In genomic region chr5:144187699-144188294, GRCh38 we compare ENCODE assay signal across 8 cellular contexts. TPM values are rescaled to one million over a fixed set of nuclear protein-coding genes. Genes with fewer than 3 reads are reported as not detected.
A peak's percentile ranks its signal among the peaks of the same experiment; 100 is the strongest.
DNase-seq lines count a peak whose midpoint lies in the region; ATAC-seq and TF ChIP-seq lines count a peak whose summit lies in the region.

No MANE protein-coding gene starts in this region.

- no peaks in the 10 kb centered on the region for H3K36me3 Mint-ChIP-seq in activated T-helper 17 cell treated with anti-CD3 and anti-CD28 coated beads, Interleukin-2, amount 50 U/mL, for 72 hours (ENCODE audit: low read depth)

- no peak for TF ChIP-seq POLR2A in Peyer's patch (IDR thresholded peaks at IDR 0.05)

- H3K4me3 ChIP-seq in Peyer's patch (no peak overlapping the region), hepatocyte (no peak overlapping the region)

- H3K9me3 ChIP-seq in Peyer's patch, result no peaks in the 10 kb centered on the region
- no peaks in the 10 kb centered on the region for H3K9me3 ChIP-seq in hepatocyte (ENCODE audit: low read depth)

- 7% methylated on average over 2 of the region's 2 CpGs for WGBS in hepatocyte (ENCODE audit: low lambda C conversion rate, missing lambda C conversion rate)

- no peaks in the 10 kb centered on the region for H3K27me3 Mint-ChIP-seq in activated T-helper 17 cell treated with anti-CD3 and anti-CD28 coated beads, Interleukin-2, amount 50 U/mL, for 72 hours

- H3K9me3 Mint-ChIP-seq in activated T-helper 17 cell treated with anti-CD3 and anti-CD28 coated beads, Interleukin-2, amount 50 U/mL, for 72 hours, result no peaks in the 10 kb centered on the region

- no peaks in the 10 kb centered on the region for H3K79me2 ChIP-seq in hepatocyte

- H3K9me2 ChIP-seq in hepatocyte (replicated peaks; ENCODE audit: insufficient read depth), result no peaks in the 10 kb centered on the region

- H3K4me1 ChIP-seq in Peyer's patch, result peaks cover 0 to 29% (median 10%) of the 10 kb centered on the region in 4 donors
- peaks cover 26% of the 10 kb centered on the region for H3K4me1 ChIP-seq in hepatocyte (ENCODE audit: insufficient read depth)

- no peak overlapping the region for H3K4me3 Mint-ChIP-seq in activated T-helper 17 cell treated with anti-CD3 and anti-CD28 coated beads, Interleukin-2, amount 50 U/mL, for 72 hours

- H3K36me3 ChIP-seq in Peyer's patch (no peaks in the 10 kb centered on the region), hepatocyte (replicated peaks; ENCODE audit: insufficient read depth, low read depth) (no peaks in the 10 kb centered on the region)

- DNase-seq in AML-193 (lab: John Stamatoyannopoulos, UW) (peak; percentile 81), Peyer's patch (peak in 2 of 3 donors; percentile 95), hepatocyte (ENCODE audit: low spot score) (peak; percentile 72), C1 segment of cervical spinal cord (lab: John Stamatoyannopoulos, UW) (no peak)
- DNase-seq in stimulated activated CD8-positive, alpha-beta memory T cell treated with anti-CD3 and anti-CD28 coated beads, Interleukin-15, amount 100 ng/mL, for 4 hours (ENCODE audit: low read depth in 2 of 2), result peak; percentile 49 to 68

- H3K4me1 Mint-ChIP-seq in activated T-helper 17 cell treated with anti-CD3 and anti-CD28 coated beads, Interleukin-2, amount 50 U/mL, for 72 hours, result peaks cover 30% of the 10 kb centered on the region

- no peak overlapping the region for H3K27ac Mint-ChIP-seq in activated T-helper 17 cell treated with anti-CD3 and anti-CD28 coated beads, Interleukin-2, amount 50 U/mL, for 72 hours

- ATAC-seq in GM19035 (IDR thresholded peaks at IDR 0.05; ENCODE audit: unreplicated experiment), result peak; percentile 66
- peak; percentile 80 for ATAC-seq in HG03342 (IDR thresholded peaks at IDR 0.05; ENCODE audit: unreplicated experiment)
- peak; percentile 28 for ATAC-seq in activated T-helper 17 cell treated with anti-CD3 and anti-CD28 coated beads, Interleukin-2, amount 50 U/mL, for 72 hours (replicated peaks)

- H3K27ac ChIP-seq in Peyer's patch (peak overlapping the region; percentile 44 to 66 (median 54)), hepatocyte (peak overlapping the region; percentile 69)

- TF ChIP-seq CTCF in Peyer's patch (IDR thresholded peaks at IDR 0.05) (no peak), hepatocyte (IDR thresholded peaks at IDR 0.05; ENCODE audit: poor library complexity) (no peak)

- no peak overlapping the region for H3K4me2 ChIP-seq in hepatocyte

- no peaks in the 10 kb centered on the region for H4K20me1 ChIP-seq in hepatocyte (ENCODE audit: insufficient read depth, poor library complexity, severe bottlenecking)

- H2AFZ ChIP-seq in hepatocyte, result no peak overlapping the region

- H3K27me3 ChIP-seq in Peyer's patch (no peaks in the 10 kb centered on the region), hepatocyte (no peaks in the 10 kb centered on the region)

RNA-seq across cellular contexts. Expression of gene KCTD16, which starts 17.1 kb away (rescaled TPM):
- total RNA-seq in Peyer's patch (1 to 10 TPM in 1 of 4 donors, under 1 TPM in 3; under 0.01 to 1.7 (median 0.18) TPM), hepatocyte (2.3 and 3.4 TPM in 2 replicates)
- total RNA-seq in activated T-helper 17 cell treated with anti-CD3 and anti-CD28 coated beads, Interleukin-2, amount 50 U/mL, for 72 hours, result under 1 TPM; 0.11 to 0.40 TPM
- 0.45 and 0.52 TPM in 2 replicates for polyA plus RNA-seq in hepatocyte

RNA-seq across cellular contexts. Expression of gene YIPF5, which starts 17.3 kb away (rescaled TPM):
- 10 to 100 TPM; 22.3 to 47.6 (median 34.9) TPM for total RNA-seq in Peyer's patch
- 10 to 100 TPM; 51.4 to 52.0 TPM for total RNA-seq in activated T-helper 17 cell treated with anti-CD3 and anti-CD28 coated beads, Interleukin-2, amount 50 U/mL, for 72 hours
- 118 and 119 TPM in 2 replicates for total RNA-seq in hepatocyte
- polyA plus RNA-seq in hepatocyte, result 82.3 and 97.1 TPM in 2 replicates

Comparison
In these comparisons a context has a peak if more than half of its experiments do, and no peak if none do; other contexts are left out.
1. DNase-seq: peak in AML-193 (2 of 2), Peyer's patch (2 of 3), hepatocyte (single experiment) and stimulated activated CD8-positive, alpha-beta memory T cell treated with anti-CD3 and anti-CD28 coated beads, Interleukin-15, amount 100 ng/mL, for 4 hours (2 of 2); none in C1 segment of cervical spinal cord (0 of 14).
2. ATAC-seq: peak in every context shown above with its lines; median percentile 80 in HG03342; 66 in GM19035; 28 in activated T-helper 17 cell treated with anti-CD3 and anti-CD28 coated beads, Interleukin-2, amount 50 U/mL, for 72 hours.